Comparison of ENCODE assay signal across 8 cellular contexts in the genomic region with DNA sequence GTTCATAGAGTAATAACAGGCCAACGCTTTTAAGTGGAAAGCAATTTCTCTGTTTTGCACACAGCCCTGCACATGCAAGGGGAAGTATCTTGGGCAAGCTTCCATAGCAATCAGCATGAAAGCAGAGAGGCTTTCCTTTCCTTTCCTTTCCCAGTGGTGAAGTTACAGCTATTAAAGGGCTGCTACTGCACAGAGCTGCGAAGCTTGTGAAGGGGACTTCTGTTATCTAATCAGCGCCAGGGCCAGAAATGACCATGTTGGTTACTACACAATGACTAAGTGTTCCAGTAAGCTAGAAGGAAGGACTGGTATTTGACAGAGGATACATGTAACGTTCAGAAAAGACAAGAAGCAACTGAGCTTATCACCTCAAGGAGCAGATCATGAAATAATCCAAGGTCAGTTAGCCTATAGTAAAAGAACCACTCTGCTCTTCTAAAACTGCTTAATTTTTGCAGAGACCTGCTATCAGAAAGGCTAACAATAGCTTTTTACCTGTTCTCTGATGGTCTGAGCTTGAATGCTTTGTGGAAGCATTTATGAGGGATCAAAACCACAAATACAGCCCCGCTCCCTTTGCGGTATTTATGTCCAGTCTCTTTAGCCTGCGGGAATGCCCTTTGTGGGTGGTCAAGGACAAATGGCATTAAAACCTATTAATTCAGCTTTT. TPM values are rescaled to one million over a fixed set of nuclear protein-coding genes. Genes with fewer than 3 reads are reported as not detected.
DNase-seq lines count a peak whose midpoint lies in the region; ATAC-seq and TF ChIP-seq lines count a peak whose summit lies in the region.

No MANE protein-coding gene starts in this region.

- H3K27me3 ChIP-seq in skeletal muscle satellite cell (ENCODE audit: control insufficient read depth, insufficient read depth, low read length): no peaks in the 10 kb centered on the region

- CTCF ChIA-PET in OCI-LY7 (lab: Charles Lee; ENCODE audit: unreplicated experiment): interaction anchor here (0.5 to 1.0 kb wide), 2 partner anchors 24 to 65 kb away, joined by 3 read pairs; no protein-coding TSS in a partner anchor

- TF ChIP-seq CTCF in OCI-LY7 (conservative IDR thresholded peaks at IDR 0.05; ENCODE audit: low read length) (no peak), fibroblast of villous mesenchyme (IDR thresholded peaks at IDR 0.05; ENCODE audit: insufficient read depth, low read depth, low read length) (no peak)

- H3K9me2 ChIP-seq in OCI-LY7 (ENCODE audit: insufficient read depth, low read length): no peaks in the 10 kb centered on the region

- no peak overlapping the region for H3K27ac ChIP-seq in OCI-LY7 (ENCODE audit: low read depth, low read length, poor library complexity, severe bottlenecking)

- peaks cover 14% of the 10 kb centered on the region for H3K4me1 ChIP-seq in OCI-LY7 (ENCODE audit: insufficient read depth, low read length, poor library complexity, severe bottlenecking)
- H3K4me1 ChIP-seq in skeletal muscle satellite cell (ENCODE audit: control insufficient read depth, insufficient read depth, low read length): peaks cover 27% of the 10 kb centered on the region

- DNase-seq in OCI-LY7 (ENCODE audit: low spot score): peak; percentile 8
- DNase-seq in fibroblast of villous mesenchyme (ENCODE audit: low read depth): peak; percentile 50
- DNase-seq in NCI-H526 (lab: John Stamatoyannopoulos, UW): no peak

- no peak overlapping the region for H3K4me3 ChIP-seq in OCI-LY7 (ENCODE audit: low read depth, low read length, poor library complexity, severe bottlenecking)
- no peak overlapping the region for H3K4me3 ChIP-seq in fibroblast of villous mesenchyme (ENCODE audit: low read depth, low read length)
- no peak overlapping the region for H3K4me3 ChIP-seq in skeletal muscle satellite cell (ENCODE audit: low read length)

- H4K20me1 ChIP-seq in OCI-LY7 (ENCODE audit: insufficient read depth, low read length): no peaks in the 10 kb centered on the region

- no peak overlapping the region for H2AFZ ChIP-seq in OCI-LY7 (ENCODE audit: low read length)

- peak; percentile 65 for ATAC-seq in GM21717 (IDR thresholded peaks at IDR 0.05; ENCODE audit: unreplicated experiment)
- ATAC-seq in GM19351 (IDR thresholded peaks at IDR 0.05; ENCODE audit: unreplicated experiment): no peak
- no peak for ATAC-seq in HG03439 (IDR thresholded peaks at IDR 0.05; ENCODE audit: unreplicated experiment)
- ATAC-seq in GM18867 (IDR thresholded peaks at IDR 0.05; ENCODE audit: unreplicated experiment): no peak

- intact Hi-C loops in OCI-LY7 (cut with micrococcal nuclease; ENCODE audit: unreplicated experiment): no loop called here

- peaks cover 10% of the 10 kb centered on the region; the same call in 1 of the 2 replicates for H3K79me2 ChIP-seq in OCI-LY7 (ENCODE audit: insufficient read depth, low read depth, low read length)

- POLR2A ChIA-PET in OCI-LY7 (lab: Charles Lee): interaction anchor here (1.1 to 3.0 kb wide), 8 partner anchors 9 to 83 kb away, joined by 3 to 15 read pairs (median 6); no protein-coding TSS in a partner anchor

- H3K9me3 ChIP-seq in OCI-LY7 (ENCODE audit: low read length): no peaks in the 10 kb centered on the region
- H3K9me3 ChIP-seq in skeletal muscle satellite cell (replicated peaks; ENCODE audit: low read length): no peaks in the 10 kb centered on the region

- no TSS peak for BruUV-seq in OCI-LY7 (replicated peaks; lab: Mats Ljungman, UMichigan)

- H3K36me3 ChIP-seq in OCI-LY7 (ENCODE audit: insufficient read depth, low read length) (no peaks in the 10 kb centered on the region; the same call in 1 of the 2 replicates), skeletal muscle satellite cell (ENCODE audit: insufficient read depth, low read length) (no peaks in the 10 kb centered on the region)

- H3K4me2 ChIP-seq in OCI-LY7 (ENCODE audit: low read length) (no peak overlapping the region), skeletal muscle satellite cell (ENCODE audit: low read length) (peak overlapping the region; percentile 49)

- no peak overlapping the region for H3K9ac ChIP-seq in skeletal muscle satellite cell (ENCODE audit: low read depth, low read length)

RNA-seq across cellular contexts. Expression of a gene that starts 45.9 kb away (rescaled TPM):
- 45.4 and 65.6 TPM in 2 replicates for total RNA-seq in OCI-LY7 (2014; rRNA removed; shearing (Covaris generic))
- 57.5 and 64.7 TPM in 2 replicates for total RNA-seq in OCI-LY7 (2022)
- 44.1 and 57.9 TPM in 2 replicates for total RNA-seq in fibroblast of villous mesenchyme
- total RNA-seq in skeletal muscle satellite cell (2012; rRNA removed): 12.7 and 34.7 TPM in 2 replicates

Comparison
In these comparisons a context has a peak if more than half of its experiments do, and no peak if none do; other contexts are left out.
1. DNase-seq: peak in OCI-LY7 (single experiment) and fibroblast of villous mesenchyme (single experiment); none in NCI-H526 (0 of 2).